In genomic region chr6:44247338-44248302, GRCh38 we compare ENCODE assay signal across 8 cellular contexts. TPM values are rescaled to one million over a fixed set of nuclear protein-coding genes. Genes with fewer than 3 reads are reported as not detected.
DNase-seq lines count a peak whose midpoint lies in the region; ATAC-seq and TF ChIP-seq lines count a peak whose summit lies in the region.

No MANE protein-coding gene starts in this region.

- H3K27me3 Mint-ChIP-seq in Calu3 (ENCODE audit: unreplicated experiment): no peaks in the 10 kb centered on the region

- H4K20me1 ChIP-seq in MM.1S (ENCODE audit: insufficient read depth, low read length): peaks cover 50% of the 10 kb centered on the region

- H3K9me3 Mint-ChIP-seq in Calu3 (ENCODE audit: low read depth, unreplicated experiment): no peaks in the 10 kb centered on the region

- no peaks in the 10 kb centered on the region for H3K9me2 ChIP-seq in MM.1S (replicated peaks; ENCODE audit: insufficient read depth, low read length)

- peaks cover 17% of the 10 kb centered on the region for H3K36me3 ChIP-seq in MM.1S (replicated peaks; ENCODE audit: insufficient read depth, low read length)

- peak overlapping the region; percentile 99 for H3K4me3 ChIP-seq in MM.1S (ENCODE audit: low read length)

- BruUV-seq in Calu3 (replicated peaks; lab: Mats Ljungman, UMichigan): no TSS peak

- H2AFZ ChIP-seq in MM.1S (ENCODE audit: low read length): no peak overlapping the region

- peak overlapping the region; percentile 39 for H3K4me2 ChIP-seq in MM.1S (ENCODE audit: low read depth, low read length)

- no peaks in the 10 kb centered on the region for H3K9me3 ChIP-seq in MM.1S (replicated peaks; ENCODE audit: insufficient read depth, low read length)

- H3K4me3 Mint-ChIP-seq in Calu3 (ENCODE audit: low read depth, unreplicated experiment): peak overlapping the region; percentile 88

- peaks cover 28% of the 10 kb centered on the region for H3K4me1 ChIP-seq in MM.1S (ENCODE audit: low read length)

- CTCF ChIA-PET in Calu3 (lab: Charles Lee): interaction anchor here (1.0 to 2.6 kb wide), 8 partner anchors 9 to 75 kb away, joined by 3 to 16 read pairs (median 7); partner anchors contain the start of genes AARS2, SLC29A1 and SLC35B2

- DNase-seq in Calu3 (peak; percentile 85), MM.1S (peak; percentile 59), cerebellar cortex (ENCODE audit: low spot score) (peak; percentile 53), left colon (peak; percentile 78 to 81), HPDE6-E6E7 (ENCODE audit: extremely low spot score) (no peak)
- peak; percentile 86 for DNase-seq in activated CD4-positive, alpha-beta T cell treated with anti-CD3 and anti-CD28 coated beads for 1 hour
- peak; percentile 68 to 79 (median 76) for DNase-seq in stimulated activated CD4-positive, alpha-beta T cell treated with anti-CD3 and anti-CD28 coated beads, Interleukin-1b, Interleukin-23, amount 100 ng/mL, for 24 hours (ENCODE audit: low read depth in 4 of 4, low spot score in 1 of 4)

- peaks cover 64% of the 10 kb centered on the region for H3K79me2 ChIP-seq in MM.1S (ENCODE audit: low read length)

- H3K27ac Mint-ChIP-seq in Calu3 (ENCODE audit: unreplicated experiment): peak overlapping the region; percentile 99

- H3K36me3 Mint-ChIP-seq in Calu3 (ENCODE audit: insufficient read depth, unreplicated experiment): peaks cover 80% of the 10 kb centered on the region

- peaks cover 59% of the 10 kb centered on the region for H3F3A ChIP-seq in MM.1S (ENCODE audit: insufficient read depth, low read length)

- ATAC-seq in GM21723 (IDR thresholded peaks at IDR 0.05; ENCODE audit: unreplicated experiment): peak; percentile 30
- peak; percentile 59 for ATAC-seq in left colon

- intact Hi-C loops in Calu3 (cut with micrococcal nuclease; ENCODE audit: unreplicated experiment): no loop called here
- intact Hi-C loops in left colon (cut with DNase I, micrococcal nuclease): no loop called here

- peak overlapping the region; percentile 99 for H3K9ac ChIP-seq in MM.1S (ENCODE audit: low read length)

- no peaks in the 10 kb centered on the region for H3K27me3 ChIP-seq in MM.1S (replicated peaks; ENCODE audit: insufficient read depth, low read length)

- peaks cover 49% of the 10 kb centered on the region for H3K4me1 Mint-ChIP-seq in Calu3 (ENCODE audit: low read depth, unreplicated experiment)

- TF ChIP-seq CTCF in Calu3 (IDR thresholded peaks at IDR 0.05; ENCODE audit: unreplicated experiment): no peak
- no peak for TF ChIP-seq CTCF in MM.1S (IDR thresholded peaks at IDR 0.05; ENCODE audit: low read length)

- peak overlapping the region; percentile 85 for H3K27ac ChIP-seq in MM.1S (ENCODE audit: low read length)

RNA-seq across cellular contexts. Expression of gene HSP90AB1, which starts 0.7 kb away (rescaled TPM):
- total RNA-seq in Calu3 (2022) (2,072 and 2,073 TPM in 2 replicates), left colon (100 to 1,000 TPM; 278 to 329 TPM)

RNA-seq across cellular contexts. Expression of gene SLC35B2, which starts 9.7 kb away (rescaled TPM):
- total RNA-seq in Calu3 (2022) (129 and 143 TPM in 2 replicates), left colon (10 to 100 TPM; 34.9 to 43.5 TPM)

RNA-seq across cellular contexts. Expression of gene NFKBIE, which starts 17.7 kb away (rescaled TPM):
- total RNA-seq in Calu3 (2022): 32.7 and 37.8 TPM in 2 replicates
- 10 to 100 TPM in 1 of 2 donors, 1 to 10 TPM in 1; 9.6 to 15.3 TPM for total RNA-seq in left colon

RNA-seq across cellular contexts. Expression of gene TMEM151B, which starts 22.6 kb away (rescaled TPM):
- total RNA-seq in Calu3 (2022): 0.12 TPM in 1 of 2 replicates, not detected in the other
- under 1 TPM; 0.21 to 0.31 TPM for total RNA-seq in left colon

RNA-seq across cellular contexts. Expression of gene SLC29A1, which starts 24.2 kb away (rescaled TPM):
- total RNA-seq in Calu3 (2022): 90.1 and 92.8 TPM in 2 replicates
- total RNA-seq in left colon: 10 to 100 TPM; 13.0 to 22.8 TPM
